ENCODE assay signal across 1 cellular context in genomic region chr2:241637233-241638062, GRCh38.
TF ChIP-seq lines count a peak whose summit lies in the region.

Gene ATG4B, plus strand, starts transcription at chr2:241637693. Its CDS starts 22 bp downstream, at chr2:241637715.

TF ChIP-seq in HepG2, 621 proteins besides CTCF, POLR2A, EP300 and RAD21 (continued from another document and continues in another):
- TF ChIP-seq KDM5A (IDR thresholded peaks at IDR 0.05; ENCODE audit: borderline replicate concordance, low read length): peak; percentile 82
- peak; percentile 97 for TF ChIP-seq ZC3H13 (CRISPR knock-in tag; IDR thresholded peaks at IDR 0.05)
- peak; percentile 75; the same call in 1 of the 2 replicates for TF ChIP-seq ZNF138 (CRISPR knock-in tag; IDR thresholded peaks at IDR 0.05; ENCODE audit: low read depth)
- 0 out of 2 replicates have a peak, but pooled peaks have one; percentile 49 for TF ChIP-seq AFF4 (CRISPR knock-in tag; IDR thresholded peaks at IDR 0.05)
- no peak for TF ChIP-seq HIC2 (CRISPR knock-in tag; IDR thresholded peaks at IDR 0.05; ENCODE audit: low read depth)
- peak; percentile 65; the same call in 1 of the 2 replicates for TF ChIP-seq U2AF2 (IDR thresholded peaks at IDR 0.05; ENCODE audit: low read depth, low read length)
- 0 out of 2 replicates have a peak, but pooled peaks have one; percentile 62 for TF ChIP-seq ZNF513 (CRISPR knock-in tag; conservative IDR thresholded peaks at IDR 0.05)
- TF ChIP-seq ZZZ3 (CRISPR knock-in tag; IDR thresholded peaks at IDR 0.05; ENCODE audit: borderline replicate concordance): 0 out of 2 replicates have a peak, but pooled peaks have one; percentile 63
- peak; percentile 72 for TF ChIP-seq ZNF143 (CRISPR knock-in tag; IDR thresholded peaks at IDR 0.05)
- no peak for TF ChIP-seq NPAS2 (CRISPR knock-in tag; IDR thresholded peaks at IDR 0.05; ENCODE audit: borderline replicate concordance)
- TF ChIP-seq FOXC1 (CRISPR knock-in tag; IDR thresholded peaks at IDR 0.05; ENCODE audit: borderline replicate concordance): peak; percentile 85; the same call in 1 of the 2 replicates
- 0 out of 2 replicates have a peak, but pooled peaks have one; percentile 61 for TF ChIP-seq RARG (CRISPR knock-in tag; IDR thresholded peaks at IDR 0.05; ENCODE audit: low read depth)
- TF ChIP-seq CENPT (CRISPR knock-in tag; IDR thresholded peaks at IDR 0.05; ENCODE audit: low read depth): no peak
- peak; percentile 84 for TF ChIP-seq UBTF (CRISPR knock-in tag; IDR thresholded peaks at IDR 0.05)
- TF ChIP-seq ELF3 (CRISPR knock-in tag; IDR thresholded peaks at IDR 0.05): peak; percentile 84
- TF ChIP-seq NONO (IDR thresholded peaks at IDR 0.05): no peak
- TF ChIP-seq NONO (CRISPR knock-in tag; conservative IDR thresholded peaks at IDR 0.05): peak; percentile 99
- TF ChIP-seq ZNF552 (CRISPR knock-in tag; IDR thresholded peaks at IDR 0.05; ENCODE audit: borderline replicate concordance): peak; percentile 88; the same call in 1 of the 2 replicates
- TF ChIP-seq ZNF619 (CRISPR knock-in tag; IDR thresholded peaks at IDR 0.05): peak; percentile 94; the same call in 1 of the 2 replicates
- no peak for TF ChIP-seq ZNF773 (CRISPR knock-in tag; IDR thresholded peaks at IDR 0.05; ENCODE audit: borderline replicate concordance)
- TF ChIP-seq TP53 (CRISPR knock-in tag; conservative IDR thresholded peaks at IDR 0.05): peak; percentile 91; the same call in 1 of the 2 replicates
- peak in 1 of 2 experiments; percentile 49; a peak in 1 of 4 replicates for TF ChIP-seq REST (IDR thresholded peaks at IDR 0.05; ENCODE audit: borderline replicate concordance in 1 of 2, low read depth in 1 of 2, low read length in 2 of 2)
- TF ChIP-seq CSRNP2 (CRISPR knock-in tag; conservative IDR thresholded peaks at IDR 0.05; ENCODE audit: low read depth): 0 out of 2 replicates have a peak, but pooled peaks have one; percentile 73
- peak; percentile 86; the same call in 1 of the 2 replicates for TF ChIP-seq ZNF839 (CRISPR knock-in tag; IDR thresholded peaks at IDR 0.05; ENCODE audit: borderline replicate concordance)
- peak; percentile 46; the same call in 1 of the 2 replicates for TF ChIP-seq ZNF770 (CRISPR knock-in tag; IDR thresholded peaks at IDR 0.05)
- TF ChIP-seq XRCC5 (optimal IDR thresholded peaks at IDR 0.05; ENCODE audit: low read length): peak; percentile 75
- TF ChIP-seq NFAT5 (CRISPR knock-in tag; IDR thresholded peaks at IDR 0.05): peak; percentile 73; the same call in 1 of the 2 replicates
- TF ChIP-seq SOX6 (IDR thresholded peaks at IDR 0.05): no peak
- TF ChIP-seq SOX6 (CRISPR knock-in tag; IDR thresholded peaks at IDR 0.05): peak; percentile 46; the same call in 1 of the 2 replicates
- peak; percentile 65; the same call in 1 of the 2 replicates for TF ChIP-seq HOXA9 (CRISPR knock-in tag; IDR thresholded peaks at IDR 0.05; ENCODE audit: borderline replicate concordance)
- peak; percentile 94 for TF ChIP-seq ZNF335 (CRISPR knock-in tag; IDR thresholded peaks at IDR 0.05)
